Comparison of ENCODE assay signal across 11 cellular contexts in the genomic region with DNA sequence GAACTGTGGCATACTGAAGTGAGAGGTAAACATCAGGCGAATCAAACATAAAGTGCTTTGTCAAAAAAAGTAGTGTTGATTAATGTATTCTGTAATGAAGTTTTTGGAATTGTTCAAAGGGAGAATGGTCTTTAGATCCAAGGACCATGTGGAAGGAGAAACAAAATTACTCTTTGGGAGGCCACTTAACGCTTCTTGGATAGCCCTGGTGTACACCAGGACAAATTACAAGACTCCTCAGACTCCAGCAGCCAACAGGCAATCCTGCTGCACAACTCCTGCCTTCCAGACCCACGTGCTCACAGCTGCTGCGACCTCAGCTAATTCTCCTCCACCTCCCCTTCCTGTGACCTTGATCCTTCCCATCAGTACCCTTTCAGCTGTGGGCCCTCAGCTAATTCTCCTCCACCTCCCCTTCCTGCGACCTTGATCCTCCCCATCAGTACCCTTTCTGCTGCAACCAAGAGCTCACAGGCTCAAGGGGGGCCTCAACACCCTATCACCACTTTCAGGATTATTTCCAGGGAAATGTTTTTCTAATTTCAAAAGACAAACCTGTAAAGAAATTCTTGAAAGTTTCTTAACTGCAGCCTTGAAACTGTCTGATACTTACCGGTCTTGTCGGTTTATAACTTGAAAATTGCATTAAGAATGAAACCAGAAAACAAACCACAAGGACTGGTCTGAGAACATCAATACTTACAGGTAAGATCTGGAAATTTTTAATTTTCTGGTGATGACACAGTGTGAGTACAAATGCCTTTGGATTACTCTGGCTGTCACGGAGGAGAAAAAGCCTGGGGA. TPM values are rescaled to one million over a fixed set of nuclear protein-coding genes. Genes with fewer than 3 reads are reported as not detected.
DNase-seq lines count a peak whose midpoint lies in the region; ATAC-seq and TF ChIP-seq lines count a peak whose summit lies in the region.
"Had no signal": no experiment of that assay in that cellular context is flagged by ENCODE, and none has a peak within 500 bp of the region (broad histone marks: within the 10 kb centered on the region; RNA-seq: fewer than 3 reads in every experiment).

No MANE protein-coding gene starts in this region.

- H3K79me2 ChIP-seq in MM.1S (ENCODE audit: low read length): no peaks in the 10 kb centered on the region

- peaks cover 11% of the 10 kb centered on the region; the same call in 1 of the 2 replicates for H3K4me1 ChIP-seq in MM.1S (ENCODE audit: low read length)
- H3K4me1 ChIP-seq in endodermal cell (ENCODE audit: control insufficient read depth, insufficient read depth, low read length): peaks cover 6% of the 10 kb centered on the region
- H3K4me1 ChIP-seq in body of pancreas: no peaks in the 10 kb centered on the region
- H3K4me1 ChIP-seq: upper lobe of right lung had no signal

- TF ChIP-seq CTCF in MM.1S (IDR thresholded peaks at IDR 0.05; ENCODE audit: low read length) (no peak), type B pancreatic cell (conservative IDR thresholded peaks at IDR 0.05) (no peak), endodermal cell (conservative IDR thresholded peaks at IDR 0.05) (no peak), body of pancreas (IDR thresholded peaks at IDR 0.05) (no peak)

- no peaks in the 10 kb centered on the region; the same call in 1 of the 2 replicates for H3F3A ChIP-seq in MM.1S (ENCODE audit: insufficient read depth, low read length)

- no peaks in the 10 kb centered on the region for H3K9me3 Mint-ChIP-seq in activated naive CD4-positive, alpha-beta T cell treated with anti-CD3 and anti-CD28 coated beads, Interleukin-2, amount 50 U/mL, for 72 hours
- H3K9me3 Mint-ChIP-seq in type B pancreatic cell (no peaks in the 10 kb centered on the region), endodermal cell (no peaks in the 10 kb centered on the region)

- no peak overlapping the region for H3K9ac ChIP-seq in MM.1S (ENCODE audit: low read length)
- H3K9ac ChIP-seq in endodermal cell (ENCODE audit: extremely low read depth, low read length, poor library complexity, severe bottlenecking): no peak overlapping the region

- H3K27ac Mint-ChIP-seq in activated naive CD4-positive, alpha-beta T cell treated with anti-CD3 and anti-CD28 coated beads, Interleukin-2, amount 50 U/mL, for 72 hours: peak overlapping the region in 1 of 2 donors; percentile 80
- H3K27ac Mint-ChIP-seq in type B pancreatic cell (no peak overlapping the region), endodermal cell (no peak overlapping the region)

- H3K4me3 ChIP-seq in MM.1S (ENCODE audit: low read length): no peak overlapping the region
- no peak overlapping the region for H3K4me3 ChIP-seq in endodermal cell (ENCODE audit: low read length)
- no peak overlapping the region for H3K4me3 ChIP-seq in body of pancreas
- H3K4me3 ChIP-seq: upper lobe of right lung had no signal

- H3K4me2 ChIP-seq in MM.1S (ENCODE audit: low read depth, low read length): peak overlapping the region; percentile 28; the same call in 1 of the 2 replicates

- WGBS in endodermal cell (ENCODE audit: insufficient coverage in 1 of 2, insufficient read length in 1 of 2), 2 experiments: 94 to 96% methylated on average over 5 to 8 of the region's 8 CpGs
- 71 to 76% methylated on average over 8 of the region's 8 CpGs for WGBS in body of pancreas, 2 donors

- H3K27me3 Mint-ChIP-seq in type B pancreatic cell: no peaks in the 10 kb centered on the region
- H3K27me3 Mint-ChIP-seq in endodermal cell (ENCODE audit: insufficient read depth): no peaks in the 10 kb centered on the region

- no peaks in the 10 kb centered on the region for H3K9me3 ChIP-seq in MM.1S (replicated peaks; ENCODE audit: insufficient read depth, low read length)
- H3K9me3 ChIP-seq in endodermal cell (ENCODE audit: control insufficient read depth, low read length): no peaks in the 10 kb centered on the region
- H3K9me3 ChIP-seq in body of pancreas: no peaks in the 10 kb centered on the region
- H3K9me3 ChIP-seq: neutrophil, upper lobe of right lung had no signal

- H3K27ac ChIP-seq in MM.1S (ENCODE audit: low read length) (peak overlapping the region; percentile 47; the same call in 1 of the 2 replicates), endodermal cell (ENCODE audit: low read depth, low read length) (no peak overlapping the region), body of pancreas (no peak overlapping the region)
- H3K27ac ChIP-seq: neutrophil, upper lobe of right lung had no signal

- no peaks in the 10 kb centered on the region for H4K20me1 ChIP-seq in MM.1S (ENCODE audit: insufficient read depth, low read length)

- no peak for DNase-seq in activated naive CD4-positive, alpha-beta T cell treated with anti-CD3 and anti-CD28 coated beads, Interleukin-2, amount 50 U/mL, for 72 hours (ENCODE audit: low spot score in 2 of 2)
- DNase-seq in activated naive CD4-positive, alpha-beta T cell treated with anti-CD3 and anti-CD28 coated beads, Interleukin-2, amount 50 U/mL, for 16 hours: no peak
- peak; percentile 65 for DNase-seq in MM.1S
- peak; percentile 7 for DNase-seq in type B pancreatic cell (ENCODE audit: extremely low spot score, unreplicated experiment)
- no peak for DNase-seq in posterior vena cava (ENCODE audit: low spot score)
- DNase-seq in endodermal cell: no peak
- no peak for DNase-seq in body of pancreas
- DNase-seq: GDM1, upper lobe of right lung had no signal

- H3K27me3 ChIP-seq in MM.1S (replicated peaks; ENCODE audit: insufficient read depth, low read length): no peaks in the 10 kb centered on the region
- no peaks in the 10 kb centered on the region for H3K27me3 ChIP-seq in endodermal cell (ENCODE audit: control insufficient read depth, insufficient read depth, low read length, poor library complexity, severe bottlenecking)
- H3K27me3 ChIP-seq in body of pancreas: no peaks in the 10 kb centered on the region
- H3K27me3 ChIP-seq: neutrophil, upper lobe of right lung had no signal

- H3K4me3 Mint-ChIP-seq in type B pancreatic cell: no peak overlapping the region
- no peak overlapping the region for H3K4me3 Mint-ChIP-seq in endodermal cell

- intact Hi-C loops in posterior vena cava (cut with DNase I) (loop anchor here in 1 of 2 donors (10.0 kb wide), 1 partner anchor 130 kb away; no protein-coding TSS in a partner anchor), body of pancreas (cut with DNase I) (loop anchor here (10.0 kb wide), 1 partner anchor 120 kb away; no protein-coding TSS in a partner anchor)

- peaks cover 5% of the 10 kb centered on the region for H3K4me1 Mint-ChIP-seq in type B pancreatic cell (ENCODE audit: unreplicated experiment)
- peaks cover 6% of the 10 kb centered on the region for H3K4me1 Mint-ChIP-seq in endodermal cell

- no peaks in the 10 kb centered on the region for H3K9me2 ChIP-seq in MM.1S (replicated peaks; ENCODE audit: insufficient read depth, low read length)

- no peaks in the 10 kb centered on the region for H3K36me3 Mint-ChIP-seq in activated naive CD4-positive, alpha-beta T cell treated with anti-CD3 and anti-CD28 coated beads, Interleukin-2, amount 50 U/mL, for 72 hours
- peaks cover 35% of the 10 kb centered on the region for H3K36me3 Mint-ChIP-seq in type B pancreatic cell
- H3K36me3 Mint-ChIP-seq in endodermal cell (ENCODE audit: low read depth): peaks cover 79% of the 10 kb centered on the region

- no peak for TF ChIP-seq POLR2A in body of pancreas (IDR thresholded peaks at IDR 0.05)

- H2AFZ ChIP-seq in MM.1S (ENCODE audit: low read length): peak overlapping the region; percentile 44

- H3K36me3 ChIP-seq in MM.1S (replicated peaks; ENCODE audit: insufficient read depth, low read length) (no peaks in the 10 kb centered on the region), endodermal cell (ENCODE audit: control insufficient read depth, insufficient read depth, low read length) (peaks cover 88% of the 10 kb centered on the region), body of pancreas (replicated peaks in 1 of 2; ENCODE audit: insufficient read depth in 1 of 2, low read depth in 2 of 2) (peaks cover 8 to 37% of the 10 kb centered on the region in 2 donors)

- peak; percentile 77 to 90 for ATAC-seq in activated naive CD4-positive, alpha-beta T cell treated with anti-CD3 and anti-CD28 coated beads, Interleukin-2, amount 50 U/mL, for 72 hours
- ATAC-seq in HG02798 (IDR thresholded peaks at IDR 0.05; ENCODE audit: poor library complexity, unreplicated experiment) (peak; percentile 50), body of pancreas (no peak)

RNA-seq across cellular contexts. Expression of gene DDC, which starts 29.7 kb away (rescaled TPM):
- total RNA-seq in activated naive CD4-positive, alpha-beta T cell treated with anti-CD3 and anti-CD28 coated beads, Interleukin-2, amount 50 U/mL, for 72 hours: under 1 TPM in 1 of 2 donors, not detected in 1; 0.43 TPM
- total RNA-seq in type B pancreatic cell (ENCODE audit: low replicate concordance) (29.9 and 71.9 TPM in 2 replicates), posterior vena cava (not detected), endodermal cell (1 to 10 TPM; 1.1 TPM), body of pancreas (10 to 100 TPM in 1 of 2 donors, 1 to 10 TPM in 1; 6.6 to 17.1 TPM)
- 2.1 TPM for polyA plus RNA-seq in endodermal cell (2013, experiment 1 of 2)
- 1.4 TPM for polyA plus RNA-seq in endodermal cell (2013, experiment 2 of 2)

Comparison
In these comparisons a context has a peak if more than half of its experiments do, and no peak if none do; other contexts are left out.
1. DNase-seq: peak in MM.1S (single experiment) and type B pancreatic cell (single experiment); none in activated naive CD4-positive, alpha-beta T cell treated with anti-CD3 and anti-CD28 coated beads, Interleukin-2, amount 50 U/mL, for 72 hours (0 of 2), activated naive CD4-positive, alpha-beta T cell treated with anti-CD3 and anti-CD28 coated beads, Interleukin-2, amount 50 U/mL, for 16 hours (single experiment), posterior vena cava (single experiment), endodermal cell (single experiment) and body of pancreas (0 of 4).